ENCODE assay signal across 15 cellular contexts in the genomic region with DNA sequence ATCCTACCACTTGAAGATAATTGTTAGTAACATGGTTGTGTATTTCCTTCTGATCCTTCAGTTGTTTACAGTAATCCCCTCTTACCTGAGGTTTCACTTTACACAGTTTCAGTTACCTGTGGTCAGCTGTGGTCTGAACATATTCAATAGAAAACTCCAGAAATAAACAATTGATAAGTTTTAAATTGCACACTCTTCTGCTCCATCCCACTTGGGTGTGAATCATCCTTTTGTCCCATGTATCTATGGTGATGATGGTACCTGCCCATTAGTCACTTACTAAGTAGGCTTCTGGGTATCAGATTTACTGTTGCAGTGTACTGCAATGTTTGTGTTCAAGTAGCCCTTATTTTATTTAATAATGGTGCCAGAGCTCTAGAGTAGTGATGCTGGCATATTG.
DNase-seq lines count a peak whose midpoint lies in the region; ATAC-seq, FAIRE-seq and TF ChIP-seq lines count a peak whose summit lies in the region.
"Had no signal": no experiment of that assay in that cellular context is flagged by ENCODE, and none has a peak within 500 bp of the region (broad histone marks: within the 10 kb centered on the region; RNA-seq: fewer than 3 reads in every experiment).

No MANE protein-coding gene starts in this region.

- no peaks in the 10 kb centered on the region for H4K20me1 ChIP-seq in astrocyte (ENCODE audit: insufficient read depth, low read length)

- no peaks in the 10 kb centered on the region for H3K36me3 ChIP-seq in astrocyte (ENCODE audit: insufficient read depth, low read length)

- no peak for FAIRE-seq in astrocyte (lab: Jason Lieb, UNC)

- H3K27me3 ChIP-seq in astrocyte (ENCODE audit: insufficient read depth, low read length), result no peaks in the 10 kb centered on the region

- no peak for TF ChIP-seq CTCF in AG10803 (conservative IDR thresholded peaks at IDR 0.05; ENCODE audit: low read length)
- TF ChIP-seq CTCF in astrocyte (IDR thresholded peaks at IDR 0.05; ENCODE audit: insufficient read depth, low read depth, low read length), result no peak
- TF ChIP-seq CTCF in coronary artery (IDR thresholded peaks at IDR 0.05), result no peak

- ATAC-seq in GM18511 (IDR thresholded peaks at IDR 0.05; ENCODE audit: unreplicated experiment), result peak; percentile 54
- ATAC-seq in HG03342 (IDR thresholded peaks at IDR 0.05; ENCODE audit: unreplicated experiment), result peak; percentile 49
- no peak for ATAC-seq in naive thymus-derived CD8-positive, alpha-beta T cell
- no peak for ATAC-seq in HG03108 (IDR thresholded peaks at IDR 0.05; ENCODE audit: unreplicated experiment)

- POLR2A ChIA-PET in naive thymus-derived CD8-positive, alpha-beta T cell (lab: Charles Lee), result no interaction called here

- no peak overlapping the region for H2AFZ ChIP-seq in astrocyte (ENCODE audit: low read depth, low read length)

- no peak overlapping the region for H3K27ac Mint-ChIP-seq in astrocyte (ENCODE audit: unreplicated experiment)
- H3K27ac Mint-ChIP-seq in naive thymus-derived CD8-positive, alpha-beta T cell, result no peak overlapping the region
- H3K27ac Mint-ChIP-seq: activated CD4-positive, alpha-beta T cell treated with anti-CD3 and anti-CD28 coated beads, Interleukin-2, amount 10 ng/mL, durations not matched to agents 7 days and 5 days; activated naive CD4-positive, alpha-beta T cell treated with anti-CD3 and anti-CD28 coated beads, Interleukin-2, amount 50 U/mL, for 24 hours; memory B cell had no signal

- no peaks in the 10 kb centered on the region for H3K9me3 ChIP-seq in astrocyte (ENCODE audit: insufficient read depth, low read depth, low read length)

- H3K4me1 ChIP-seq in astrocyte (ENCODE audit: insufficient read depth, low read length), result no peaks in the 10 kb centered on the region

- peak; percentile 24 for DNase-seq in AG10803 (ENCODE audit: low read depth)
- DNase-seq in astrocyte (ENCODE audit: low read depth), result peak; percentile 64
- no peak for DNase-seq in naive thymus-derived CD8-positive, alpha-beta T cell
- DNase-seq in globus pallidus (ENCODE audit: low spot score), result no peak
- DNase-seq in coronary artery (ENCODE audit: low spot score), result no peak
- DNase-seq: activated CD4-positive, alpha-beta T cell treated with anti-CD3 and anti-CD28 coated beads, Interleukin-2, amount 10 ng/mL, durations not matched to agents 7 days and 5 days; C1 segment of cervical spinal cord; NCI-H1105; stimulated activated CD4-positive, alpha-beta T cell treated with anti-CD3 and anti-CD28 coated beads, Interleukin-15, amount 100 ng/mL, for 24 hours; SW 1271 had no signal

- no peaks in the 10 kb centered on the region for H3K9me3 Mint-ChIP-seq in astrocyte (ENCODE audit: unreplicated experiment)
- H3K9me3 Mint-ChIP-seq in naive thymus-derived CD8-positive, alpha-beta T cell, result no peaks in the 10 kb centered on the region
- H3K9me3 Mint-ChIP-seq: activated CD4-positive, alpha-beta T cell treated with anti-CD3 and anti-CD28 coated beads, Interleukin-2, amount 10 ng/mL, durations not matched to agents 7 days and 5 days; activated naive CD4-positive, alpha-beta T cell treated with anti-CD3 and anti-CD28 coated beads, Interleukin-2, amount 50 U/mL, for 24 hours; memory B cell had no signal

- H3K27me3 Mint-ChIP-seq in astrocyte (ENCODE audit: low read depth, unreplicated experiment), result no peaks in the 10 kb centered on the region
- H3K27me3 Mint-ChIP-seq in naive thymus-derived CD8-positive, alpha-beta T cell, result no peaks in the 10 kb centered on the region
- H3K27me3 Mint-ChIP-seq: activated CD4-positive, alpha-beta T cell treated with anti-CD3 and anti-CD28 coated beads, Interleukin-2, amount 10 ng/mL, durations not matched to agents 7 days and 5 days; activated naive CD4-positive, alpha-beta T cell treated with anti-CD3 and anti-CD28 coated beads, Interleukin-2, amount 50 U/mL, for 24 hours; memory B cell had no signal

- H3K4me3 ChIP-seq in AG10803 (ENCODE audit: low read length) (no peak overlapping the region), astrocyte (ENCODE audit: insufficient read depth, low read depth, low read length) (no peak overlapping the region), coronary artery (no peak overlapping the region)

- H3K36me3 Mint-ChIP-seq in astrocyte (ENCODE audit: low read depth, unreplicated experiment), result peaks cover under 1% of the 10 kb centered on the region
- peaks cover 0 to under 1% (median 0%) of the 10 kb centered on the region in 3 donors for H3K36me3 Mint-ChIP-seq in naive thymus-derived CD8-positive, alpha-beta T cell

- H3K9ac ChIP-seq in astrocyte (ENCODE audit: low read length), result no peak overlapping the region

- peaks cover 6% of the 10 kb centered on the region for H3K79me2 ChIP-seq in astrocyte (ENCODE audit: insufficient read depth, low read length)

- peaks cover 3% of the 10 kb centered on the region for H3K4me1 Mint-ChIP-seq in astrocyte (ENCODE audit: low read depth, unreplicated experiment)
- peaks cover 0 to 3% (median under 1%) of the 10 kb centered on the region in 4 donors for H3K4me1 Mint-ChIP-seq in naive thymus-derived CD8-positive, alpha-beta T cell

- H3K4me2 ChIP-seq in astrocyte (ENCODE audit: low read length), result no peak overlapping the region

- H3K4me3 Mint-ChIP-seq in astrocyte (ENCODE audit: unreplicated experiment), result no peak overlapping the region
- no peak overlapping the region for H3K4me3 Mint-ChIP-seq in naive thymus-derived CD8-positive, alpha-beta T cell
- H3K4me3 Mint-ChIP-seq: activated CD4-positive, alpha-beta T cell treated with anti-CD3 and anti-CD28 coated beads, Interleukin-2, amount 10 ng/mL, durations not matched to agents 7 days and 5 days; activated naive CD4-positive, alpha-beta T cell treated with anti-CD3 and anti-CD28 coated beads, Interleukin-2, amount 50 U/mL, for 24 hours; memory B cell had no signal

- H3K27ac ChIP-seq in astrocyte (ENCODE audit: low read depth, low read length), result no peak overlapping the region
- H3K27ac ChIP-seq in coronary artery, result no peak overlapping the region

Comparison
In these comparisons a context has a peak if more than half of its experiments do, and no peak if none do; other contexts are left out.
1. DNase-seq: peak in AG10803 (single experiment) and astrocyte (single experiment); none in naive thymus-derived CD8-positive, alpha-beta T cell (0 of 10), globus pallidus (single experiment) and coronary artery (single experiment).
2. ATAC-seq: peak in GM18511 (single experiment) and HG03342 (single experiment); none in naive thymus-derived CD8-positive, alpha-beta T cell (0 of 2) and HG03108 (single experiment).